In the genomic region with DNA sequence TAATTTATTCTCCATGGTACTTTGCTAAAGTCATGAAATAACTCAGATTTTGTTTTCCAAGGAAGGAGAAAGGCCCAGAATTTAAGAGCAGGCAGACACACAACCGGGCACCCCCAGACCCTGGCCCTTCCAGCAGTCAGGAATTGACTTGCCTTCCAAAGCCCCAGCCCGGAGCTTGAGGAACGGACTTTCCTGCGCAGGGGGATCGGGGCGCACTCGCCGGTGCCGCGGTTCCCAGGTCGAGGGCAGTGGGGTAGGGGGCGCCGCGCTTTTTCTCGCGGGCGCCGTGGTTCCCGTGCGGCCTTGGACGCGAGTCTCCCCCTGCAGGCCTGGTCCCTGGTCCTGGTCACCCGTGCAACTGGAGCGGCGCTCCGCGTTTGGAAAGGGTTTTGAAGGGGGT, we compare ENCODE assay signal across 8 cellular contexts. TPM values are rescaled to one million over a fixed set of nuclear protein-coding genes. Genes with fewer than 3 reads are reported as not detected.
A peak's percentile ranks its signal among the peaks of the same experiment; 100 is the strongest.
DNase-seq lines count a peak whose midpoint lies in the region; ATAC-seq and TF ChIP-seq lines count a peak whose summit lies in the region.

No MANE protein-coding gene starts in this region.

- POLR2A ChIA-PET in Caco-2 (lab: Charles Lee) (no interaction called here), MCF 10A (lab: Yijun Ruan, JAX) (interaction anchor here (0.7 to 5.9 kb wide), 3 partner anchors 17 to 59 kb away, joined by 3 to 65 read pairs (median 5); no protein-coding TSS in a partner anchor)

- ATAC-seq in lower lobe of right lung, result peak; percentile 8 to 20
- ATAC-seq in GM19351 (IDR thresholded peaks at IDR 0.05; ENCODE audit: unreplicated experiment), result no peak
- ATAC-seq in HG02938 (IDR thresholded peaks at IDR 0.05; ENCODE audit: unreplicated experiment), result no peak
- ATAC-seq in HG02970 (IDR thresholded peaks at IDR 0.05; ENCODE audit: low FRiP score, unreplicated experiment), result no peak

- no peaks in the 10 kb centered on the region for H3K4me1 Mint-ChIP-seq in Caco-2 (ENCODE audit: low read depth, unreplicated experiment)
- peaks cover 17% of the 10 kb centered on the region for H3K4me1 Mint-ChIP-seq in MCF 10A (ENCODE audit: insufficient read depth, unreplicated experiment)

- H3K27me3 Mint-ChIP-seq in Caco-2 (ENCODE audit: insufficient read depth, unreplicated experiment) (no peaks in the 10 kb centered on the region), MCF 10A (ENCODE audit: insufficient read depth, unreplicated experiment) (no peaks in the 10 kb centered on the region)

- H3K27ac ChIP-seq in KMS-11, result no peak overlapping the region; the same call in 1 of the 2 replicates
- H3K27ac ChIP-seq in lower lobe of right lung, result peak overlapping the region; percentile 87
- H3K27ac ChIP-seq in tibial nerve, result peak overlapping the region; percentile 85 to 99 (median 92)

- no peaks in the 10 kb centered on the region for H4K20me1 ChIP-seq in KMS-11 (ENCODE audit: insufficient read depth)

- DNase-seq in Caco-2 (no peak), MCF 10A (ENCODE audit: unreplicated experiment) (no peak), lower lobe of right lung (peak; percentile 61), tibial nerve (ENCODE audit: low spot score in 2 of 2) (no peak)

- H3K9ac ChIP-seq in KMS-11, result peak overlapping the region; percentile 80; the same call in 1 of the 2 replicates

- CTCF ChIA-PET in Caco-2 (lab: Charles Lee) (no interaction called here), MCF 10A (lab: Yijun Ruan, JAX) (interaction anchor here (0.6 to 2.1 kb wide), 5 partner anchors 16 to 22 kb away, joined by 3 to 8 read pairs (median 4); no protein-coding TSS in a partner anchor)

- H3K9me3 Mint-ChIP-seq in Caco-2 (ENCODE audit: unreplicated experiment) (no peaks in the 10 kb centered on the region), MCF 10A (ENCODE audit: unreplicated experiment) (no peaks in the 10 kb centered on the region)

- TF ChIP-seq EP300 in tibial nerve (IDR thresholded peaks at IDR 0.05), result no peak

- H3K27ac Mint-ChIP-seq in Caco-2 (ENCODE audit: unreplicated experiment) (no peak overlapping the region), MCF 10A (ENCODE audit: low read depth, unreplicated experiment) (no peak overlapping the region)

- no peak for TF ChIP-seq POLR2A in tibial nerve (IDR thresholded peaks at IDR 0.05)

- no peaks in the 10 kb centered on the region for H3K4me1 ChIP-seq in Caco-2
- H3K4me1 ChIP-seq in KMS-11 (ENCODE audit: low read depth, poor library complexity, severe bottlenecking), result peaks cover 38% of the 10 kb centered on the region
- peaks cover 21% of the 10 kb centered on the region for H3K4me1 ChIP-seq in lower lobe of right lung
- peaks cover 0 to 61% (median 10%) of the 10 kb centered on the region in 4 donors for H3K4me1 ChIP-seq in tibial nerve

- peak overlapping the region; percentile 72 for H3K4me3 ChIP-seq in Caco-2 (ENCODE audit: low read depth, low read length)
- H3K4me3 ChIP-seq in KMS-11 (IDR thresholded peaks at IDR 0.05; ENCODE audit: insufficient read depth, low read depth, low read length), result peak overlapping the region; percentile 38
- peak overlapping the region; percentile 73 for H3K4me3 ChIP-seq in lower lobe of right lung
- H3K4me3 ChIP-seq in tibial nerve, result peak overlapping the region; percentile 73 to 97 (median 86)

- H2AFZ ChIP-seq in KMS-11 (ENCODE audit: low read depth), result peak overlapping the region; percentile 67; the same call in 1 of the 2 replicates

- BruUV-seq in Caco-2 (replicated peaks; lab: Mats Ljungman, UMichigan), result no TSS peak
- BruUV-seq in MCF 10A (replicated peaks; lab: Mats Ljungman, UMichigan), result no TSS peak

- peaks cover 74% of the 10 kb centered on the region for H3K79me2 ChIP-seq in KMS-11 (ENCODE audit: insufficient read depth, low read depth)

- H3K27me3 ChIP-seq in Caco-2 (replicated peaks; ENCODE audit: control insufficient read depth, insufficient read depth, low read length), result no peaks in the 10 kb centered on the region
- H3K27me3 ChIP-seq in KMS-11 (ENCODE audit: insufficient read depth, low read depth), result no peaks in the 10 kb centered on the region
- no peaks in the 10 kb centered on the region for H3K27me3 ChIP-seq in lower lobe of right lung (ENCODE audit: low read depth)
- no peaks in the 10 kb centered on the region for H3K27me3 ChIP-seq in tibial nerve

- H3K4me3 Mint-ChIP-seq in Caco-2 (ENCODE audit: unreplicated experiment) (peak overlapping the region; percentile 59), MCF 10A (ENCODE audit: unreplicated experiment) (peak overlapping the region; percentile 71)

- H3K4me2 ChIP-seq in KMS-11, result peak overlapping the region; percentile 61

- no peak for TF ChIP-seq CTCF in Caco-2 (IDR thresholded peaks at IDR 0.05; ENCODE audit: insufficient read depth in 1 of 2, low read depth in 1 of 2, low read length in 1 of 2, severe bottlenecking in 1 of 2, unreplicated experiment in 1 of 2)
- no peak for TF ChIP-seq CTCF in KMS-11 (conservative IDR thresholded peaks at IDR 0.05; ENCODE audit: low read depth, low read length)
- TF ChIP-seq CTCF in MCF 10A (IDR thresholded peaks at IDR 0.05; ENCODE audit: unreplicated experiment), result no peak
- TF ChIP-seq CTCF in lower lobe of right lung (IDR thresholded peaks at IDR 0.05), result no peak
- TF ChIP-seq CTCF in tibial nerve (IDR thresholded peaks at IDR 0.05), result peak in 1 of 5 experiments; percentile 10

- no peaks in the 10 kb centered on the region for H3K9me3 ChIP-seq in Caco-2
- no peaks in the 10 kb centered on the region for H3K9me3 ChIP-seq in lower lobe of right lung
- H3K9me3 ChIP-seq in tibial nerve, result no peaks in the 10 kb centered on the region

- intact Hi-C loops in Caco-2 (cut with micrococcal nuclease; ENCODE audit: unreplicated experiment) (loop anchor here (5.0 kb wide), 1 partner anchor 234 kb away; no protein-coding TSS in a partner anchor), MCF 10A (cut with micrococcal nuclease) (no loop called here), lower lobe of right lung (cut with DNase I) (no loop called here)

- peaks cover 6% of the 10 kb centered on the region for H3K36me3 Mint-ChIP-seq in Caco-2 (ENCODE audit: insufficient read depth, unreplicated experiment)
- H3K36me3 Mint-ChIP-seq in MCF 10A (ENCODE audit: insufficient read depth, unreplicated experiment), result peaks cover 9% of the 10 kb centered on the region

- H3K36me3 ChIP-seq in Caco-2 (ENCODE audit: control insufficient read depth, insufficient read depth, low read length), result no peaks in the 10 kb centered on the region
- H3K36me3 ChIP-seq in KMS-11 (ENCODE audit: insufficient read depth), result no peaks in the 10 kb centered on the region
- H3K36me3 ChIP-seq in lower lobe of right lung, result no peaks in the 10 kb centered on the region
- H3K36me3 ChIP-seq in tibial nerve, result no peaks in the 10 kb centered on the region

- WGBS in tibial nerve, 2 donors, result 35% methylated on average over 3 to 12 of the region's 27 CpGs

RNA-seq across cellular contexts. Expression of gene ZNF236, which starts 1.2 kb away (rescaled TPM):
- 13.7 and 14.9 TPM in 2 replicates for total RNA-seq in Caco-2 (2022)
- total RNA-seq in MCF 10A (2022), result 15.3 and 16.1 TPM in 2 replicates
- total RNA-seq in lower lobe of right lung, result 18.0 TPM
- 10 to 100 TPM; 21.0 to 36.3 (median 31.8) TPM for total RNA-seq in tibial nerve

Comparison
In these comparisons a context has a peak if more than half of its experiments do, and no peak if none do; other contexts are left out.
1. ATAC-seq: peak in lower lobe of right lung (2 of 2); none in GM19351 (single experiment), HG02938 (single experiment) and HG02970 (single experiment).
2. Peak in every context shown above with its lines, with median percentiles within 50 percentile points of each other: H3K4me3 ChIP-seq.